ENCODE assay signal across 30 cellular contexts in the genomic region with DNA sequence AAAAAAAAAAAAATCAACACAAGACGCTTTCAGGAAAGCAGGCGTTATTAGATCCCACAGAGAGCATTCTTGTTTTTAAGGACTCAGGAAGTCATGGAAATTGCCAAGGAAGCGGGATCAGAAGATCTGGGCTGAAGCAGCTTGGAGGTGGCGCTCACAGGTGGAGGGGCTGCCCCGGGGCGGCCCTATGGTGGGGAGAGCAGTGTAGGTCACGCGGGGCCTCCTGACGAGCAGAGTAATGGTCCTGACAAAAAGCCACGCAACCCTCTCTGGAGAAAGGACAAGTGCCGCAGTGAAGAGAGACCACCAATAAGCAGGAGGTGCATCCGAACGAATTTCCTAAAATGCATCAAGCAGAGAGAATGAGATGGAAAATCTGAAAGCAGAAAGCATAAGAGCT.
"Had no signal": no experiment of that assay in that cellular context is flagged by ENCODE, and none has a peak within 500 bp of the region (broad histone marks: within the 10 kb centered on the region; RNA-seq: fewer than 3 reads in every experiment).

No MANE protein-coding gene starts in this region.

- H3K9me3 Mint-ChIP-seq: nephron progenitor cell had no signal

- ATAC-seq: heart right ventricle; left cardiac atrium; left lung; mucosa of descending colon; naive thymus-derived CD4-positive, alpha-beta T cell; right lobe of liver; stimulated activated memory B cell treated with anti-CD40 and anti-IgM and Interleukin-4, amounts not matched to agents 10 μg/mL and 1 μg/mL and 100 μg/mL, for 72 hours; stimulated activated naive CD8-positive, alpha-beta T cell treated with anti-CD3 and anti-CD28 coated beads, Interleukin-15, amount 100 ng/mL, for 72 hours; upper lobe of right lung had no signal

- H3K4me3 Mint-ChIP-seq: naive thymus-derived CD4-positive, alpha-beta T cell; nephron progenitor cell; neural progenitor cell; stimulated activated memory B cell treated with anti-CD40 and anti-IgM and Interleukin-4, amounts not matched to agents 10 μg/mL and 1 μg/mL and 100 μg/mL, for 72 hours; stimulated activated naive CD8-positive, alpha-beta T cell treated with anti-CD3 and anti-CD28 coated beads, Interleukin-15, amount 100 ng/mL, for 72 hours had no signal

- H3K36me3 ChIP-seq: heart right ventricle, left lung, neural progenitor cell, neutrophil, ovary, right atrium auricular region, right lobe of liver, tibial nerve, upper lobe of right lung had no signal

- H3K27ac ChIP-seq: heart right ventricle, hepatocyte, left lung, neural progenitor cell, neutrophil, ovary, right atrium auricular region, right lobe of liver, tibial nerve, upper lobe of right lung had no signal

- H3K36me3 Mint-ChIP-seq: naive thymus-derived CD4-positive, alpha-beta T cell; neural progenitor cell had no signal

- H3K4me1 Mint-ChIP-seq: stimulated activated memory B cell treated with anti-CD40 and anti-IgM and Interleukin-4, amounts not matched to agents 10 μg/mL and 1 μg/mL and 100 μg/mL, for 72 hours; stimulated activated naive CD8-positive, alpha-beta T cell treated with anti-CD3 and anti-CD28 coated beads, Interleukin-15, amount 100 ng/mL, for 72 hours had no signal

- H3K27me3 ChIP-seq: neural progenitor cell, neutrophil, ovary, right atrium auricular region, right lobe of liver, tibial nerve, upper lobe of right lung had no signal

- H3K9me3 ChIP-seq: mucosa of descending colon, neutrophil, ovary, right lobe of liver, upper lobe of right lung had no signal

- DNase-seq: heart right ventricle; islet precursor cell; kidney glomerular epithelial cell; left cardiac atrium; left lung; mesendoderm; midbrain; mucosa of descending colon; naive thymus-derived CD4-positive, alpha-beta T cell; nephron progenitor cell; occipital lobe; ovary; stimulated activated CD4-positive, alpha-beta T cell treated with anti-CD3 and anti-CD28 coated beads, Interleukin-1b, Interleukin-23, amount 100 ng/mL, for 48 hours; stimulated activated CD4-positive, alpha-beta T cell treated with anti-CD3 and anti-CD28 coated beads, Interleukin-2, amount 100 ng/mL, for 48 hours; stimulated activated CD4-positive, alpha-beta T cell treated with anti-CD3 and anti-CD28 coated beads, Interleukin-4, amount 100 ng/mL, for 4 hours; stimulated activated CD8-positive, alpha-beta memory T cell treated with anti-CD3 and anti-CD28 coated beads, Interleukin-4, amount 100 ng/mL, for 48 hours; stimulated activated naive CD4-positive, alpha-beta T cell treated with Interleukin-2 at 50 U/mL for 16 hours; stimulated activated naive CD8-positive, alpha-beta T cell treated with anti-CD3 and anti-CD28 coated beads, Interleukin-15, amount 100 ng/mL, for 72 hours; substantia nigra; upper lobe of right lung had no signal

- H3K27me3 Mint-ChIP-seq: stimulated activated memory B cell treated with anti-CD40 and anti-IgM and Interleukin-4, amounts not matched to agents 10 μg/mL and 1 μg/mL and 100 μg/mL, for 72 hours had no signal

- H3K4me3 ChIP-seq: heart right ventricle, hepatocyte, left lung, lung, mucosa of descending colon, neural progenitor cell, ovary, right atrium auricular region, right lobe of liver, smooth muscle cell, tibial nerve, upper lobe of right lung had no signal

- H3K27ac Mint-ChIP-seq: naive thymus-derived CD4-positive, alpha-beta T cell; nephron progenitor cell; neural progenitor cell; progenitor cell of endocrine pancreas; stimulated activated memory B cell treated with anti-CD40 and anti-IgM and Interleukin-4, amounts not matched to agents 10 μg/mL and 1 μg/mL and 100 μg/mL, for 72 hours; stimulated activated naive CD8-positive, alpha-beta T cell treated with anti-CD3 and anti-CD28 coated beads, Interleukin-15, amount 100 ng/mL, for 72 hours had no signal

- H3K4me1 ChIP-seq: heart right ventricle, left lung, right atrium auricular region, right lobe of liver, tibial nerve, upper lobe of right lung had no signal
